In the genomic region with DNA sequence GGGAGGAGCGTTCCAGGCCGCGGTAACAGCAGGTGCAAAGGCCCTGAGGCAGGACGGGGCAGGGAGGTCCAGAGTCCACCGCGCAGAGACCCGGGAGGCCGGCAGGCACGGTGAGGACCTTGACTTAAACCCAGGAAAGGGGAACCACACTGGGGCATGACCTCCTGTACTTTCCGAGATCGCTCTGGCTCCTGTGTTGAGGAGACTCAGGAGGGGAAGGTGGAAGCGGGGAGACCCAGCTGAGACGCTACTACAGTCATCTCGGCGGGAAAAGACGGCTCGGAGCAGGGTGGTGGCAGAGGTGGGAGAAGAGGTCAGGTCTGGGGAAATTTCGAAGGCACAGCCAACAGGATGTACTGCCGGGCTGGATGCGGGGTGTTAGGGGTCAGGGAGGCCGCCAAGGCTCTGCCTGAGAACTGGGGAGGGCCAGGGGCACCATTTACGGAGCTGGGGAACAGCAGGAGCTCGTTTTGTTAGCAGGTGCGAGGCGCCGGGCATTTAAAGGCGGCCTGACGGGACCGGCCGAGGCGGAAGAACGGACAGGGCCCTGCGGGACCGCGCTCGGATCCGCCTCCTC, we compare ENCODE assay signal across 8 cellular contexts. TPM values are rescaled to one million over a fixed set of nuclear protein-coding genes. Genes with fewer than 3 reads are reported as not detected.
DNase-seq lines count a peak whose midpoint lies in the region; ATAC-seq and TF ChIP-seq lines count a peak whose summit lies in the region.

No MANE protein-coding gene starts in this region.

- peak overlapping the region; percentile 96 for H3K27ac Mint-ChIP-seq in activated T-cell treated with anti-CD3 and anti-CD28 coated beads, Interleukin-2, amount 50 U/mL, for 72 hours
- peak overlapping the region; percentile 98 for H3K27ac Mint-ChIP-seq in activated CD8-positive, alpha-beta T cell treated with anti-CD3 and anti-CD28 coated beads, Interleukin-2, amount 10 ng/mL, durations not matched to agents 7 days and 5 days

- peaks cover 0 to 4% (median 0%) of the 10 kb centered on the region in 5 donors for H3K27me3 ChIP-seq in subcutaneous abdominal adipose tissue (ENCODE audit: control insufficient read depth in 5 of 5, insufficient read depth in 4 of 5, low read length in 5 of 5)

- peak overlapping the region; percentile 88 to 95 (median 90) for H3K9ac ChIP-seq in subcutaneous abdominal adipose tissue (ENCODE audit: low read length in 5 of 5)

- TF ChIP-seq CTCF in GM13976 (IDR thresholded peaks at IDR 0.05; ENCODE audit: borderline replicate concordance, control extremely low read depth, extremely low read depth, insufficient read depth, missing control alignments): no peak

- H3K36me3 Mint-ChIP-seq in activated T-cell treated with anti-CD3 and anti-CD28 coated beads, Interleukin-2, amount 50 U/mL, for 72 hours (ENCODE audit: insufficient read depth in 2 of 2): peaks cover 1 to 3% of the 10 kb centered on the region in 2 donors
- H3K36me3 Mint-ChIP-seq in activated CD8-positive, alpha-beta T cell treated with anti-CD3 and anti-CD28 coated beads, Interleukin-2, amount 10 ng/mL, durations not matched to agents 7 days and 5 days (ENCODE audit: low read depth): no peaks in the 10 kb centered on the region

- peaks cover 39% of the 10 kb centered on the region for H3K4me1 Mint-ChIP-seq in activated T-cell treated with anti-CD3 and anti-CD28 coated beads, Interleukin-2, amount 50 U/mL, for 72 hours (ENCODE audit: low read depth)
- peaks cover 50% of the 10 kb centered on the region for H3K4me1 Mint-ChIP-seq in activated CD8-positive, alpha-beta T cell treated with anti-CD3 and anti-CD28 coated beads, Interleukin-2, amount 10 ng/mL, durations not matched to agents 7 days and 5 days (ENCODE audit: low read depth)

- in situ Hi-C loops in GM13976 (cut with MboI; ENCODE audit: low sequenced_read_pairs, unreplicated experiment): no loop called here

- DNase-seq in activated T-cell treated with anti-CD3 and anti-CD28 coated beads, Interleukin-2, amount 50 U/mL, for 72 hours: no peak
- DNase-seq in activated T-cell treated with anti-CD3 and anti-CD28 coated beads for 4 hours: no peak
- DNase-seq in activated CD8-positive, alpha-beta T cell treated with anti-CD3 and anti-CD28 coated beads, Interleukin-2, amount 10 ng/mL, durations not matched to agents 7 days and 5 days: peak; percentile 33
- no peak for DNase-seq in GM13976 (ENCODE audit: low spot score)
- DNase-seq in LoVo (ENCODE audit: low spot score): no peak
- DNase-seq in stimulated activated CD4-positive, alpha-beta T cell treated with anti-CD3 and anti-CD28 coated beads, Interleukin-1b, Interleukin-23, amount 100 ng/mL, for 48 hours: no peak

- H3K4me3 Mint-ChIP-seq in activated T-cell treated with anti-CD3 and anti-CD28 coated beads, Interleukin-2, amount 50 U/mL, for 72 hours: peak overlapping the region; percentile 94 to 96
- peak overlapping the region; percentile 94 for H3K4me3 Mint-ChIP-seq in activated CD8-positive, alpha-beta T cell treated with anti-CD3 and anti-CD28 coated beads, Interleukin-2, amount 10 ng/mL, durations not matched to agents 7 days and 5 days

- H3K9me3 ChIP-seq in iPS-18c (ENCODE audit: control insufficient read depth, insufficient read depth, low read length) (no peaks in the 10 kb centered on the region), subcutaneous abdominal adipose tissue (ENCODE audit: control insufficient read depth in 5 of 5, low read length in 5 of 5) (no peaks in the 10 kb centered on the region)

- H3K9me3 Mint-ChIP-seq in activated T-cell treated with anti-CD3 and anti-CD28 coated beads, Interleukin-2, amount 50 U/mL, for 72 hours: no peaks in the 10 kb centered on the region
- no peaks in the 10 kb centered on the region for H3K9me3 Mint-ChIP-seq in activated CD8-positive, alpha-beta T cell treated with anti-CD3 and anti-CD28 coated beads, Interleukin-2, amount 10 ng/mL, durations not matched to agents 7 days and 5 days (ENCODE audit: insufficient read depth)

- H3K36me3 ChIP-seq in subcutaneous abdominal adipose tissue (ENCODE audit: control insufficient read depth in 5 of 5, insufficient read depth in 5 of 5, low read length in 5 of 5): no peaks in the 10 kb centered on the region

- POLR2A ChIA-PET in activated CD8-positive, alpha-beta T cell treated with anti-CD3 and anti-CD28 coated beads, Interleukin-2, amount 10 ng/mL, durations not matched to agents 7 days and 5 days (lab: Charles Lee): interaction anchor here (0.6 to 2.3 kb wide), 25 partner anchors 10 to 641 kb away, joined by 3 to 22 read pairs (median 4); partner anchors contain the start of genes ENDOV, NPTX1 and RPTOR

- H3K27ac ChIP-seq in subcutaneous abdominal adipose tissue (ENCODE audit: low read depth, low read length): peak overlapping the region; percentile 88

- H3K4me3 ChIP-seq in iPS-18c (ENCODE audit: insufficient read depth, low read depth, low read length) (peak overlapping the region; percentile 89), subcutaneous abdominal adipose tissue (ENCODE audit: low read depth in 1 of 5, low read length in 5 of 5) (peak overlapping the region; percentile 73 to 81 (median 78))

- peaks cover 24% of the 10 kb centered on the region for H3K27me3 Mint-ChIP-seq in activated T-cell treated with anti-CD3 and anti-CD28 coated beads, Interleukin-2, amount 50 U/mL, for 72 hours (ENCODE audit: low read depth)
- peaks cover 9% of the 10 kb centered on the region for H3K27me3 Mint-ChIP-seq in activated CD8-positive, alpha-beta T cell treated with anti-CD3 and anti-CD28 coated beads, Interleukin-2, amount 10 ng/mL, durations not matched to agents 7 days and 5 days (ENCODE audit: low read depth)

- no peak for ATAC-seq in activated T-cell treated with anti-CD3 and anti-CD28 coated beads, Interleukin-2, amount 50 U/mL, for 72 hours (replicated peaks in 1 of 2)
- ATAC-seq in activated CD8-positive, alpha-beta T cell treated with anti-CD3 and anti-CD28 coated beads, Interleukin-2, amount 10 ng/mL, durations not matched to agents 7 days and 5 days: no peak

- CTCF ChIA-PET in activated CD8-positive, alpha-beta T cell treated with anti-CD3 and anti-CD28 coated beads, Interleukin-2, amount 10 ng/mL, durations not matched to agents 7 days and 5 days (lab: Charles Lee): interaction anchor here (0.8 to 1.6 kb wide), 6 partner anchors 10 to 196 kb away, joined by 3 to 13 read pairs (median 4); no protein-coding TSS in a partner anchor

- peaks cover 3 to 52% (median 35%) of the 10 kb centered on the region in 5 donors for H3K4me1 ChIP-seq in subcutaneous abdominal adipose tissue (ENCODE audit: control insufficient read depth in 5 of 5, insufficient read depth in 5 of 5, low read length in 5 of 5)

RNA-seq across cellular contexts. Expression of gene NPTX1, which starts 22.3 kb away (rescaled TPM):
- total RNA-seq in activated T-cell treated with anti-CD3 and anti-CD28 coated beads, Interleukin-2, amount 50 U/mL, for 72 hours: 1 to 10 TPM in 1 of 2 donors, under 1 TPM in 1; 0.83 to 6.1 TPM
- 10 to 100 TPM; 16.7 to 18.9 TPM for total RNA-seq in activated CD8-positive, alpha-beta T cell treated with anti-CD3 and anti-CD28 coated beads, Interleukin-2, amount 10 ng/mL, durations not matched to agents 7 days and 5 days

RNA-seq across cellular contexts. Expression of gene ENDOV, which starts 39.1 kb away (rescaled TPM):
- total RNA-seq in activated T-cell treated with anti-CD3 and anti-CD28 coated beads, Interleukin-2, amount 50 U/mL, for 72 hours: 10 to 100 TPM; 25.3 to 29.0 TPM
- total RNA-seq in activated CD8-positive, alpha-beta T cell treated with anti-CD3 and anti-CD28 coated beads, Interleukin-2, amount 10 ng/mL, durations not matched to agents 7 days and 5 days: 10 to 100 TPM; 15.7 to 18.7 TPM
